Comparison of ENCODE assay signal across 17 cellular contexts in the genomic region with DNA sequence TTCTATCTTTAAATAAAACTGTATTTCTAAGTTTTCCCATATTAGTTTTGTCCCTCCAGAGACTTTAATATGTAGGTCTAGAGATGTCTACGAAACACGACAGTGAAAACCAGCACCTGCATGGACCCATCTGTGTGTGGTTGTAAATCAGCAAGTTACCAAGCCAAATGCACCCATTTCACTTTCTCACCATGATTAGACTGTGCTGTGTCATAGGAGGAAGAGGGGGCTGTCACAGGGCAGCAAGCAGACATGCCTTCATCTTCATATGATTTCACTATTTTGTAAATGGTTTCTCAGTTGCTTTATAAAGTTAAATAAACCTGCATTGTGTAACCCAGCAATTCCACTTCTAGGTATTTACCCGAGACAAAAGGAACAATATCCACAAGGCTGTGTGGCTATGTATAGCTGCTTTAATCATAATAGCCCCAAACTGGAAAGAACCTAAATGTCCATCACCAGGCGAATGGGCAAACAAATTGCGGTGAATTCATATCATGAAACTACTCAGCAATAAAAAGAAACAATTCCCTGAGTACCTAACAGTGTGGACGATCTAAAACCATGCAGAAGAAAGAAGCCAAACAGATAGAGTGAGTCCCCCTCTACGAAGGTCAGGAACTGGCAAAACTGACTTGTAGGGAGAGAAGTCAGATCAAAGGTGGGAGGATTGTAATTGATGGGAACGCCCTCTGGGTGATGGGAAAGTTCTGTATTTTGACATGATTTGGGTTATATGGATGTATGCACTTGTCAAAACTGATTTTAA.
"Had no signal": no experiment of that assay in that cellular context is flagged by ENCODE, and none has a peak within 500 bp of the region (broad histone marks: within the 10 kb centered on the region; RNA-seq: fewer than 3 reads in every experiment).

No MANE protein-coding gene starts in this region.

- H3K27ac ChIP-seq: adrenal gland, cardiac muscle cell, neural progenitor cell, stomach, testis, upper lobe of left lung had no signal

- ATAC-seq: activated T-cell treated with anti-CD3 and anti-CD28 coated beads, Interleukin-2, amount 50 U/mL, for 72 hours; effector memory CD8-positive, alpha-beta T cell; sciatic nerve had no signal

- H3K4me2 ChIP-seq: neural progenitor cell had no signal

- H2AFZ ChIP-seq: neural progenitor cell had no signal

- H3K36me3 ChIP-seq: adrenal gland, cardiac muscle cell, neural progenitor cell, stomach, upper lobe of left lung had no signal

- H3K4me3 ChIP-seq: adrenal gland, cardiac muscle cell, neural progenitor cell, stomach, testis, upper lobe of left lung had no signal

- H3K9me3 ChIP-seq: adrenal gland, stomach, testis, upper lobe of left lung had no signal

- H3K27me3 ChIP-seq: adrenal gland, cardiac muscle cell, neural progenitor cell, testis, upper lobe of left lung had no signal

- H3K9ac ChIP-seq: neural progenitor cell had no signal

- DNase-seq: activated CD4-positive, alpha-beta T cell treated with anti-CD3 and anti-CD28 coated beads for 48 hours; activated CD4-positive, CD25-positive, alpha-beta regulatory T cell; activated gamma-delta T cell; activated T-cell treated with anti-CD3 and anti-CD28 coated beads, Interleukin-2, amount 50 U/mL, for 72 hours; adrenal gland; effector memory CD8-positive, alpha-beta T cell; foreskin fibroblast; mesendoderm; naive thymus-derived CD4-positive, alpha-beta T cell; stimulated activated CD4-positive, alpha-beta T cell treated with anti-CD3 and anti-CD28 coated beads, Interleukin-4, amount 100 ng/mL, for 24 hours; stomach; T1000; testis; upper lobe of left lung had no signal
